In genomic region chr1:32650752-32651460, GRCh38 we compare ENCODE assay signal across 8 cellular contexts. TPM values are rescaled to one million over a fixed set of nuclear protein-coding genes. Genes with fewer than 3 reads are reported as not detected.
DNase-seq lines count a peak whose midpoint lies in the region; ATAC-seq and TF ChIP-seq lines count a peak whose summit lies in the region.

TSS of gene RBBP4 (plus strand) at chr1:32651208. CDS start at chr1:32651307, 99 bp downstream.

- H3K36me3 Mint-ChIP-seq in CD14-positive monocyte, result peaks cover 32 to 47% of the 10 kb centered on the region in 2 donors

- intact Hi-C loops in CD14-positive monocyte (cut with micrococcal nuclease) (loop anchor here in 1 of 2 donors (5.0 kb wide), 1 partner anchor 166 kb away; the partner anchor contains the start of genes S100PBP and YARS1), right lobe of liver (cut with DNase I) (no loop called here)

- H3K36me3 ChIP-seq in right lobe of liver, result peaks cover 0 to 25% (median 5%) of the 10 kb centered on the region in 4 donors

- H3K27me3 Mint-ChIP-seq in CD14-positive monocyte (ENCODE audit: low read depth in 3 of 3), result no peaks in the 10 kb centered on the region

- peak within 1 kb of the TSS; percentile 94 to 100 (median 100) for H3K27ac Mint-ChIP-seq in CD14-positive monocyte

- peaks cover 0 to 3% (median 0%) of the 10 kb centered on the region in 7 donors for H3K9me3 Mint-ChIP-seq in CD14-positive monocyte

- H3K4me1 ChIP-seq in right lobe of liver, result peaks cover 0 to 36% (median 5%) of the 10 kb centered on the region in 4 donors

- ATAC-seq in GM19397 (IDR thresholded peaks at IDR 0.05; ENCODE audit: unreplicated experiment), result peak; percentile 82
- peak; percentile 68 for ATAC-seq in HG03571 (IDR thresholded peaks at IDR 0.05; ENCODE audit: unreplicated experiment)
- peak; percentile 88 to 96 (median 94) for ATAC-seq in right lobe of liver

- H3K9me3 ChIP-seq in right lobe of liver, result no peaks in the 10 kb centered on the region

- H3K4me3 ChIP-seq in right lobe of liver, result peak within 1 kb of the TSS; percentile 69 to 94 (median 76)

- peak within 1 kb of the TSS; percentile 92 to 95 for H3K4me3 Mint-ChIP-seq in CD14-positive monocyte

- peak; percentile 97 for DNase-seq in CD14-positive monocyte (ENCODE audit: low spot score)
- peak; percentile 99 for DNase-seq in NCI-H82 (lab: John Stamatoyannopoulos, UW)
- peak; percentile 98 for DNase-seq in activated CD4-positive, alpha-beta T cell treated with anti-CD3 and anti-CD28 coated beads, Interleukin-2, amount 50 U/mL, for 48 hours
- DNase-seq in dermis microvascular lymphatic vessel endothelial cell (ENCODE audit: low read depth in 2 of 2), result peak; percentile 93 to 98
- DNase-seq in right lobe of liver, result peak; percentile 98 to 99 (median 98)
- DNase-seq in stimulated activated CD4-positive, alpha-beta T cell treated with anti-CD3 and anti-CD28 coated beads, Interleukin-4, amount 100 ng/mL, for 4 hours, result peak; percentile 98 to 99

- peaks cover 42% of the 10 kb centered on the region for H3K4me1 Mint-ChIP-seq in CD14-positive monocyte

- peak within 1 kb of the TSS; percentile 98 to 100 (median 99) for H3K27ac ChIP-seq in right lobe of liver

- no peaks in the 10 kb centered on the region for H3K27me3 ChIP-seq in right lobe of liver

- peak; percentile 79 for TF ChIP-seq POLR2A in right lobe of liver (IDR thresholded peaks at IDR 0.05)

- WGBS in right lobe of liver (ENCODE audit: insufficient coverage, low coverage, low lambda C conversion rate, missing lambda C conversion rate), result 0% methylated on average over 12 of the region's 67 CpGs

- TF ChIP-seq CTCF in CD14-positive monocyte (IDR thresholded peaks at IDR 0.05), result no peak
- TF ChIP-seq CTCF in right lobe of liver (IDR thresholded peaks at IDR 0.05), result no peak

RNA-seq across cellular contexts. Expression of gene RBBP4, which starts in this region (rescaled TPM):
- polyA plus RNA-seq in CD14-positive monocyte, result 100 to 1,000 TPM; 274 to 307 TPM
- total RNA-seq in dermis microvascular lymphatic vessel endothelial cell (118 and 181 TPM in 2 replicates), right lobe of liver (10 to 100 TPM; 50.1 to 66.1 (median 58.8) TPM)

Comparison
In these comparisons a context has a peak if more than half of its experiments do, and no peak if none do; other contexts are left out.
1. Peak in every context shown above with its lines: DNase-seq, ATAC-seq, H3K4me3 ChIP-seq and H3K27ac ChIP-seq.